In the genomic region with DNA sequence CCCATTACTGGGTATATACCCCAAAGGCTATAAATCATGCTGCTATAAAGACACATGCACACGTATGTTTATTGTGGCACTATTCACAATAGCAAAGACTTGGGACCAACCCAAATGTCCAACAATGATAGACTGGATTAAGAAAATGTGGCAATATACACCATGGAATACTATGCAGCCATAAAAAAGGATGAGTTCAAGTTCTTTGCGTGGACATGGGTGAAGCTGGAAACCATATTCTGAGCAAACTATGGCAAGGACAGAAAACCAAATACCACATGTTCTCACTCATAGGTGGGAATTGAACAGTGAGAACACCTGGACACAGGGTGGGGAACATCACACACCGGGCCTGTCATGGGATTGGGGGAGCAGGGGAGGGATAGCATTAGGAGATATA, we compare ENCODE assay signal across 7 cellular contexts. TPM values are rescaled to one million over a fixed set of nuclear protein-coding genes. Genes with fewer than 3 reads are reported as not detected.
"Had no signal": no experiment of that assay in that cellular context is flagged by ENCODE, and none has a peak within 500 bp of the region (broad histone marks: within the 10 kb centered on the region; RNA-seq: fewer than 3 reads in every experiment).

No MANE protein-coding gene starts in this region.

RNA-seq across cellular contexts. Expression of a gene that starts 54.4 kb away (rescaled TPM):
- total RNA-seq: GM23248, GM23338, H1, H4, H7, H9, HFFc6 had no signal
- polyA plus RNA-seq: GM23248, GM23338, H1 had no signal
